ENCODE assay signal across 19 cellular contexts in the genomic region with DNA sequence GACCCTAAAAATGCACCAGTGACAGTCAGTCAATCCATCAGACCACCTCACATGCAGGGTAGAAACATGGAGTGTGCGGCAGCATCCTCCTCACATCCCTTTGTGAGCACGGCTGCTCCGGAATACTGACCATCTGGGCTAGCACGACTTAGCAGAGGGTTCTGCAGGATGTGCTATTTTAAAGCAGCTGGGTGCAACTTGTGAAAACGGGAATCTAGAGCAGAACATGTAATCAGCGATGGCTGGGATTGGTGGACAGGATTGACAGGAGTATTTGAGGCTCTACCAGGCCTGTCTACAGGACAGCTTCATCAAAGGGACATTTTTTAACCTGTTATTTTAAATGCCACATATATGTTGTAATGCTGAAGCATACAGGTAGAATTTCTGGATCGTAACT. TPM values are rescaled to one million over a fixed set of nuclear protein-coding genes. Genes with fewer than 3 reads are reported as not detected.
DNase-seq lines count a peak whose midpoint lies in the region; ATAC-seq, FAIRE-seq and TF ChIP-seq lines count a peak whose summit lies in the region.
"Had no signal": no experiment of that assay in that cellular context is flagged by ENCODE, and none has a peak within 500 bp of the region (broad histone marks: within the 10 kb centered on the region; RNA-seq: fewer than 3 reads in every experiment).

No MANE protein-coding gene starts in this region.

- DNase-seq in DMS 273 (lab: John Stamatoyannopoulos, UW; ENCODE audit: unreplicated experiment) (peak; percentile 57), DMS 273 treated with DMSO at 0.1 percent for 48 hours (lab: John Stamatoyannopoulos, UW) (no peak), G401 (ENCODE audit: low spot score) (peak; percentile 29), GM12878 (ENCODE audit: low read depth, low spot score) (no peak), HepG2 (ENCODE audit: low spot score) (no peak), KG1 (lab: John Stamatoyannopoulos, UW) (no peak), HK-2 (ENCODE audit: unreplicated experiment) (no peak)
- DNase-seq: DMS153; H9; MV-4-11; NCI-H1436; NCI-H2081; NCI-H526; NK-92 treated with Interleukin-12 subunit alpha and Interleukin-12 subunit beta, amount 100 ng/mL, for 24 hours; PC-3 had no signal

- no peak for TF ChIP-seq RAD21 in GM12878 (IDR thresholded peaks at IDR 0.05; ENCODE audit: insufficient read depth, low read depth, low read length)
- TF ChIP-seq RAD21 in HepG2 (CRISPR knock-in tag; IDR thresholded peaks at IDR 0.05), result no peak

- H3K27me3 ChIP-seq in GM12878 (replicated peaks in 1 of 2; ENCODE audit: control insufficient read depth in 2 of 2, insufficient read depth in 2 of 2, low read length in 1 of 2), result no peaks in the 10 kb centered on the region
- H3K27me3 ChIP-seq in HepG2 (ENCODE audit: control insufficient read depth in 1 of 2, insufficient read depth in 2 of 2, low read length in 2 of 2), result no peaks in the 10 kb centered on the region
- H3K27me3 ChIP-seq: BLaER1 treated with 17β-estradiol and CSF1 and Interleukin-3, amounts not matched to agents 10 nM and 100 nM had no signal

- H3K4me2 ChIP-seq in GM12878 (ENCODE audit: control insufficient read depth, insufficient read depth) (no peak overlapping the region), HepG2 (ENCODE audit: low read depth, low read length) (no peak overlapping the region)
- H3K4me2 ChIP-seq: BLaER1 treated with 17β-estradiol and CSF1 and Interleukin-3, amounts not matched to agents 10 nM and 100 nM had no signal

- H4K20me1 ChIP-seq in GM12878 (ENCODE audit: control insufficient read depth, insufficient read depth) (no peaks in the 10 kb centered on the region), HepG2 (ENCODE audit: insufficient read depth, low read length) (no peaks in the 10 kb centered on the region)

- TSS peak; percentile 39 for BruUV-seq in GM12878 (replicated peaks; lab: Mats Ljungman, UMichigan)
- BruUV-seq in HepG2 (replicated peaks; lab: Mats Ljungman, UMichigan), result TSS peak; percentile 12

- WGBS in GM12878 (ENCODE audit: insufficient coverage, insufficient replicate concordance, low lambda C conversion rate, missing lambda C conversion rate), result 97% methylated on average over 7 of the region's 7 CpGs
- WGBS in HepG2 (ENCODE audit: low lambda C conversion rate), result 93% methylated on average over 7 of the region's 7 CpGs

- no peak overlapping the region for H3K27ac ChIP-seq in GM12878 (ENCODE audit: control insufficient read depth, insufficient read depth)
- H3K27ac ChIP-seq in HepG2 (ENCODE audit: extremely low read length, insufficient read depth, low read length), result no peak overlapping the region
- H3K27ac ChIP-seq: 22Rv1; BLaER1 treated with 17β-estradiol and CSF1 and Interleukin-3, amounts not matched to agents 10 nM and 100 nM had no signal

- no peak for TF ChIP-seq CTCF in GM12878 (IDR thresholded peaks at IDR 0.05 in 2 of 3, conservative IDR thresholded peaks at IDR 0.05 in 1 of 3; ENCODE audit: control insufficient read depth in 2 of 3, extremely low read depth in 1 of 3, insufficient read depth in 1 of 3, low read depth in 3 of 3, low read length in 3 of 3)
- TF ChIP-seq CTCF in HepG2 (CRISPR knock-in tag; IDR thresholded peaks at IDR 0.05), result no peak

- POLR2A ChIA-PET in GM12878 (lab: Charles Lee) (no interaction called here), HepG2 (lab: Yijun Ruan, JAX) (interaction anchor here (0.6 kb wide), 1 partner anchor 38 kb away, joined by 3 read pairs; no protein-coding TSS in a partner anchor)

- H2AFZ ChIP-seq in GM12878 (ENCODE audit: control insufficient read depth, low read depth, low read length) (no peak overlapping the region), HepG2 (ENCODE audit: low read length) (no peak overlapping the region)

- TF ChIP-seq POLR2A in GM12878 (IDR thresholded peaks at IDR 0.05; ENCODE audit: low read depth, low read length), result 0 out of 2 replicates have a peak, but pooled peaks have one; percentile 21
- no peak for TF ChIP-seq POLR2A in HepG2 (IDR thresholded peaks at IDR 0.05; ENCODE audit: insufficient read depth in 1 of 2, low read depth in 2 of 2, low read length in 2 of 2)

- intact Hi-C loops in GM12878 (cut with micrococcal nuclease; ENCODE audit: unreplicated experiment), result no loop called here
- intact Hi-C loops in HepG2 (cut with micrococcal nuclease; ENCODE audit: unreplicated experiment), result no loop called here

- ATAC-seq in GM12878, result no peak
- ATAC-seq in HepG2, result no peak
- ATAC-seq in HG03354 (IDR thresholded peaks at IDR 0.05; ENCODE audit: poor library complexity, severe bottlenecking, unreplicated experiment), result no peak
- ATAC-seq: PC-3 had no signal

- SMC1A ChIA-PET in GM12878 (lab: Charles Lee; ENCODE audit: uncharacterized antibody, unreplicated experiment), result interaction anchor here (2.6 kb wide), 1 partner anchor 30 kb away, joined by 11 read pairs; no protein-coding TSS in a partner anchor

- H3K4me1 ChIP-seq in GM12878 (ENCODE audit: control insufficient read depth, insufficient read depth, low read length), result no peaks in the 10 kb centered on the region
- H3K4me1 ChIP-seq in HepG2 (ENCODE audit: insufficient read depth, low read length), result peaks cover 12% of the 10 kb centered on the region; the same call in 1 of the 2 replicates
- H3K4me1 ChIP-seq: BLaER1 treated with 17β-estradiol and CSF1 and Interleukin-3, amounts not matched to agents 10 nM and 100 nM had no signal

- H3K9me3 ChIP-seq in GM12878 (replicated peaks; ENCODE audit: control insufficient read depth, insufficient read depth, low read length) (no peaks in the 10 kb centered on the region), HepG2 (ENCODE audit: low read length) (no peaks in the 10 kb centered on the region)
- H3K9me3 ChIP-seq: BLaER1 treated with 17β-estradiol and CSF1 and Interleukin-3, amounts not matched to agents 10 nM and 100 nM had no signal

- RAD21 ChIA-PET in GM12878 (lab: Charles Lee; ENCODE audit: unreplicated experiment), result no interaction called here

- H3K79me2 ChIP-seq in GM12878 (ENCODE audit: control insufficient read depth, insufficient read depth, low read length), result no peaks in the 10 kb centered on the region
- H3K79me2 ChIP-seq in HepG2 (ENCODE audit: insufficient read depth, low read length), result no peaks in the 10 kb centered on the region

- H3K9ac ChIP-seq in GM12878 (ENCODE audit: control insufficient read depth, insufficient read depth, low read length), result no peak overlapping the region
- H3K9ac ChIP-seq in HepG2 (ENCODE audit: insufficient read depth, low read depth, low read length), result no peak overlapping the region
- H3K9ac ChIP-seq: BLaER1 treated with 17β-estradiol and CSF1 and Interleukin-3, amounts not matched to agents 10 nM and 100 nM had no signal

- H3K4me3 ChIP-seq in GM12878 (no peak overlapping the region), HepG2 (replicated peaks in 1 of 3; ENCODE audit: insufficient read depth in 1 of 3, low read depth in 2 of 3, low read length in 3 of 3) (no peak overlapping the region)
- H3K4me3 ChIP-seq: BLaER1 treated with 17β-estradiol and CSF1 and Interleukin-3, amounts not matched to agents 10 nM and 100 nM had no signal

- no peak for TF ChIP-seq EP300 in GM12878 (IDR thresholded peaks at IDR 0.05; ENCODE audit: borderline replicate concordance in 1 of 2, control insufficient read depth in 1 of 2, low read depth in 2 of 2, low read length in 2 of 2)
- TF ChIP-seq EP300 in HepG2 (IDR thresholded peaks at IDR 0.05; ENCODE audit: low read depth in 2 of 2, low read length in 2 of 2), result no peak
- TF ChIP-seq EP300 in HepG2 (CRISPR knock-in tag; IDR thresholded peaks at IDR 0.05; ENCODE audit: borderline replicate concordance), result no peak

- in situ Hi-C loops in G401 (cut with HindIII; ENCODE audit: low sequenced_read_pairs) (no loop called here), GM12878 (cut with MboI) (no loop called here), HepG2 (cut with HindIII; ENCODE audit: extremely low pct_ligation_motif_present, low pct_unique_long_range_greater_than_20kb) (no loop called here)

- FAIRE-seq in GM12878 (lab: Jason Lieb, UNC) (no peak), HepG2 (lab: Jason Lieb, UNC) (no peak)
- FAIRE-seq: GM12891 had no signal

- H3K36me3 ChIP-seq in GM12878 (ENCODE audit: control insufficient read depth in 2 of 2, insufficient read depth in 2 of 2, low read length in 1 of 2), result peaks cover 0 to under 1% of the 10 kb centered on the region in 2 experiments; a peak in 1 of 4 replicates
- H3K36me3 ChIP-seq in HepG2 (replicated peaks in 1 of 2; ENCODE audit: control insufficient read depth in 1 of 2, insufficient read depth in 2 of 2, low read length in 2 of 2), result peaks cover 1 to 3% of the 10 kb centered on the region in 2 experiments; a peak in 2 of 5 replicates

- CTCF ChIA-PET in GM12878 (lab: Yijun Ruan, JAX) (no interaction called here), HepG2 (lab: Yijun Ruan, JAX; ENCODE audit: low intra/inter-chr PET ratio, low total read pairs) (no interaction called here)

RNA-seq across cellular contexts. Expression of a gene that starts 16.8 kb away (rescaled TPM):
- total RNA-seq in G401 (2014; rRNA removed; shearing (Covaris generic)), result 46.1 and 47.5 TPM in 2 replicates
- total RNA-seq in GM12878 (2013; cell fraction: nucleolus; rRNA removed), result 27.6 and 32.4 TPM in 2 replicates
- total RNA-seq in GM12878 (2014; rRNA removed) (20.9 and 25.8 TPM in 2 replicates), GM12878 (2014; rRNA removed; fragmentation: Illumina TruSeq; extraction: Trizol) (14.0 and 18.3 TPM in 2 replicates), GM12878 (2021) (48.9 and 55.2 TPM in 2 replicates), HepG2 (2016; rRNA removed; fragmentation: Illumina TruSeq; extraction: Trizol) (16.0 and 16.5 TPM in 2 replicates)
- 12.7 TPM for polyA plus RNA-seq in GM12878 (2011; ENCODE audit: low read depth)
- polyA plus RNA-seq in GM12878 (2011; rRNA removed) (15.9 and 41.0 TPM in 2 replicates), GM12878 (2014; fragmentation: Illumina TruSeq; extraction: Trizol) (7.4 and 20.2 TPM in 2 replicates), GM12878 (2014; fragmentation: Nextera tagmentation; extraction: Ambion mirVana) (under 1 TPM; 0.37 to 0.53 TPM), GM12878 (2014; rRNA removed) (38.6 and 47.2 TPM in 2 replicates), GM12878 (2016; fragmentation: Nextera tagmentation; extraction: Ambion mirVana) (1 to 10 TPM; 6.8 to 7.9 TPM), HepG2 (2011; rRNA removed) (27.3 and 34.0 TPM in 2 replicates)
- 41.6 and 44.7 TPM in 2 replicates for polyA plus RNA-seq in GM12878 (2011; cell fraction: cytosol; rRNA removed)
- polyA plus RNA-seq in GM12878 (2011; cell fraction: nucleus; rRNA removed), result 104 and 109 TPM in 2 replicates
- 28.8 and 32.5 TPM in 2 replicates for polyA plus RNA-seq in GM12878 (2012)
- polyA minus RNA-seq in GM12878 (2011; rRNA and poly(A)+ RNA removed), result 21.9 and 39.1 TPM in 2 replicates
- 22.9 and 24.8 TPM in 2 replicates for polyA minus RNA-seq in GM12878 (2011; cell fraction: cytosol; rRNA and poly(A)+ RNA removed)
- polyA minus RNA-seq in GM12878 (2011; cell fraction: nucleus; rRNA and poly(A)+ RNA removed), result 12.6 and 18.6 TPM in 2 replicates
- total RNA-seq in HepG2 (2016; cell fraction: cytosol; rRNA removed; fragmentation: Illumina TruSeq; extraction: Trizol; ENCODE audit: low read depth), result 8.1 TPM in 2 replicates
- 13.6 and 18.8 TPM in 2 replicates for total RNA-seq in HepG2 (2016; cell fraction: insoluble cytoplasmic fraction; rRNA removed; fragmentation: Illumina TruSeq; extraction: Trizol)
- total RNA-seq in HepG2 (2016; cell fraction: membrane; rRNA removed; fragmentation: Illumina TruSeq; extraction: Trizol), result 24.3 and 24.5 TPM in 2 replicates
- 11.3 and 15.4 TPM in 2 replicates for total RNA-seq in HepG2 (2016; cell fraction: nucleus; rRNA removed; fragmentation: Illumina TruSeq; extraction: Trizol)
- 18.9 and 29.3 TPM in 2 replicates for polyA plus RNA-seq in HepG2 (2011; cell fraction: cytosol; rRNA removed)
- 58.0 and 66.7 TPM in 2 replicates for polyA plus RNA-seq in HepG2 (2011; cell fraction: nucleus; rRNA removed)
- polyA plus RNA-seq in HepG2 (2012), result 15.7 and 19.3 TPM in 2 replicates
- polyA plus RNA-seq in HepG2 (2016; cell fraction: cytosol; fragmentation: Illumina TruSeq; extraction: Trizol; ENCODE audit: low read depth), result 8.8 and 9.4 TPM in 2 replicates
- 16.1 and 23.7 TPM in 2 replicates for polyA plus RNA-seq in HepG2 (2016; cell fraction: insoluble cytoplasmic fraction; fragmentation: Illumina TruSeq; extraction: Trizol; ENCODE audit: low read depth)
- polyA plus RNA-seq in HepG2 (2016; cell fraction: membrane; fragmentation: Illumina TruSeq; extraction: Trizol; ENCODE audit: low read depth), result 20.7 and 24.2 TPM in 2 replicates
- polyA plus RNA-seq in HepG2 (2016; cell fraction: nucleus; fragmentation: Illumina TruSeq; extraction: Trizol; ENCODE audit: insufficient read depth, low read depth), result 32.6 and 36.7 TPM in 2 replicates
- polyA minus RNA-seq in HepG2 (2011; rRNA and poly(A)+ RNA removed; ENCODE audit: low replicate concordance), result 51.5 and 64.7 TPM in 2 replicates
- 18.3 and 18.9 TPM in 2 replicates for polyA minus RNA-seq in HepG2 (2011; cell fraction: cytosol; rRNA and poly(A)+ RNA removed)
- 8.8 and 9.9 TPM in 2 replicates for polyA minus RNA-seq in HepG2 (2011; cell fraction: nucleus; rRNA and poly(A)+ RNA removed)

RNA-seq across cellular contexts. Expression of a gene that starts 50.1 kb away (rescaled TPM):
- total RNA-seq in G401 (2014; rRNA removed; shearing (Covaris generic)), result 6.5 and 9.9 TPM in 2 replicates
- total RNA-seq in GM12878 (2013; cell fraction: nucleolus; rRNA removed), result 151 and 156 TPM in 2 replicates
- total RNA-seq in GM12878 (2014; rRNA removed), result 24.1 TPM in 2 replicates
- 17.1 and 17.3 TPM in 2 replicates for total RNA-seq in GM12878 (2014; rRNA removed; fragmentation: Illumina TruSeq; extraction: Trizol)
- 29.1 and 33.1 TPM in 2 replicates for total RNA-seq in GM12878 (2021)
- polyA plus RNA-seq in GM12878 (2011; ENCODE audit: low read depth), result 6.8 TPM
- 10.8 TPM in 2 replicates for polyA plus RNA-seq in GM12878 (2011; rRNA removed)
- 8.2 and 8.9 TPM in 2 replicates for polyA plus RNA-seq in GM12878 (2011; cell fraction: cytosol; rRNA removed)
- polyA plus RNA-seq in GM12878 (2011; cell fraction: nucleus; rRNA removed), result 15.8 and 24.9 TPM in 2 replicates
- polyA plus RNA-seq in GM12878 (2012), result 8.3 and 9.0 TPM in 2 replicates
- 22.0 and 23.0 TPM in 2 replicates for polyA plus RNA-seq in GM12878 (2014; fragmentation: Illumina TruSeq; extraction: Trizol)
- 1 to 10 TPM; 3.3 to 3.6 TPM for polyA plus RNA-seq in GM12878 (2014; fragmentation: Nextera tagmentation; extraction: Ambion mirVana)
- polyA plus RNA-seq in GM12878 (2014; rRNA removed), result 11.6 and 12.3 TPM in 2 replicates
- 10 to 100 TPM in 1 of 2 experiments, 1 to 10 TPM in 1; 7.1 to 10.1 TPM for polyA plus RNA-seq in GM12878 (2016; fragmentation: Nextera tagmentation; extraction: Ambion mirVana)
- polyA minus RNA-seq in GM12878 (2011; rRNA and poly(A)+ RNA removed), result 30.9 and 42.4 TPM in 2 replicates
- polyA minus RNA-seq in GM12878 (2011; cell fraction: cytosol; rRNA and poly(A)+ RNA removed), result 5.6 and 8.4 TPM in 2 replicates
- polyA minus RNA-seq in GM12878 (2011; cell fraction: nucleus; rRNA and poly(A)+ RNA removed), result 46.9 and 73.7 TPM in 2 replicates
- 25.7 and 34.0 TPM in 2 replicates for total RNA-seq in HepG2 (2016; rRNA removed; fragmentation: Illumina TruSeq; extraction: Trizol)
- total RNA-seq in HepG2 (2016; cell fraction: cytosol; rRNA removed; fragmentation: Illumina TruSeq; extraction: Trizol; ENCODE audit: low read depth), result 5.9 and 7.5 TPM in 2 replicates
- 26.2 and 32.2 TPM in 2 replicates for total RNA-seq in HepG2 (2016; cell fraction: insoluble cytoplasmic fraction; rRNA removed; fragmentation: Illumina TruSeq; extraction: Trizol)
- 11.2 and 13.9 TPM in 2 replicates for total RNA-seq in HepG2 (2016; cell fraction: membrane; rRNA removed; fragmentation: Illumina TruSeq; extraction: Trizol)
- 41.5 and 50.4 TPM in 2 replicates for total RNA-seq in HepG2 (2016; cell fraction: nucleus; rRNA removed; fragmentation: Illumina TruSeq; extraction: Trizol)
- polyA plus RNA-seq in HepG2 (2011; rRNA removed), result 8.5 and 10.1 TPM in 2 replicates
- 5.5 and 7.7 TPM in 2 replicates for polyA plus RNA-seq in HepG2 (2011; cell fraction: cytosol; rRNA removed)
- polyA plus RNA-seq in HepG2 (2011; cell fraction: nucleus; rRNA removed), result 19.8 and 23.2 TPM in 2 replicates
- 19.5 and 23.0 TPM in 2 replicates for polyA plus RNA-seq in HepG2 (2012)
- 1.1 and 1.3 TPM in 2 replicates for polyA plus RNA-seq in HepG2 (2016; cell fraction: cytosol; fragmentation: Illumina TruSeq; extraction: Trizol; ENCODE audit: low read depth)
- polyA plus RNA-seq in HepG2 (2016; cell fraction: insoluble cytoplasmic fraction; fragmentation: Illumina TruSeq; extraction: Trizol; ENCODE audit: low read depth), result 22.9 and 23.8 TPM in 2 replicates
- 2.7 and 3.3 TPM in 2 replicates for polyA plus RNA-seq in HepG2 (2016; cell fraction: membrane; fragmentation: Illumina TruSeq; extraction: Trizol; ENCODE audit: low read depth)
- polyA plus RNA-seq in HepG2 (2016; cell fraction: nucleus; fragmentation: Illumina TruSeq; extraction: Trizol; ENCODE audit: insufficient read depth, low read depth), result 23.7 and 25.3 TPM in 2 replicates
- polyA minus RNA-seq in HepG2 (2011; rRNA and poly(A)+ RNA removed; ENCODE audit: low replicate concordance), result 38.4 and 51.6 TPM in 2 replicates
- 15.5 and 15.8 TPM in 2 replicates for polyA minus RNA-seq in HepG2 (2011; cell fraction: cytosol; rRNA and poly(A)+ RNA removed)
- polyA minus RNA-seq in HepG2 (2011; cell fraction: nucleus; rRNA and poly(A)+ RNA removed), result 118 and 145 TPM in 2 replicates

Comparison
In these comparisons a context has a peak if more than half of its experiments do, and no peak if none do; other contexts are left out.
1. DNase-seq: peak in DMS 273 (single experiment) and G401 (single experiment); none in DMS 273 treated with DMSO at 0.1 percent for 48 hours (single experiment), GM12878 (single experiment), HepG2 (single experiment), KG1 (single experiment) and HK-2 (single experiment).